ENCODE assay signal across 1 cellular context in the genomic region with DNA sequence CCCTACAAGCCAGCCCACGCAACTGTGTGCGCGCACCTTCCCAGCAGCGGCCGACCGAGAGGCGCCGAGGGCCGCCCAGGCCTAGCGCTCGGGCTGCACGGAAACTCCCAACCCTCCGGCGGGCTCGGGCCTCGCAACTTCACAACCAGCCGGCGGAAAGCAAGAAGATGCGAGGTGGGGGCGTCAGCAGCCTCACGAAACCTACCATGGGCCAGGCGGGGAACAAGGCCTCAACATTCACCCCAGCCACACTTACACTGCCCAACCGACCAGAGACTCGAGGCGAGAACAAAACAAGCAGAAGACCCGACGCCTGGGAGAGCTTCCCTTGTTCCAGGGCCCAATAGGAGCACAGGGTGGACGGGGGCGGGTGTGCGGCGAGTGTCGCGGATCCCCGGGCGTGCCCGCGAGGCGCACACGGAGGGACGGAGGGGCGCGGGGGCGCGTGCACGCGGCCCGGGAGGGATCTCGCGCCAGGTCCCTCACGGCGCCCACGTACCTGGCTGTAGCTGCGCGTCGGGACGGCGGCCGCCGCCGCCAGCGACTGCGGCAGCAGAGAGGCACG.
TF ChIP-seq lines count a peak whose summit lies in the region.

No MANE protein-coding gene starts in this region.

TF ChIP-seq in K562, 482 proteins besides CTCF, POLR2A, EP300 and RAD21 (continued from another document and continues in another):
- TF ChIP-seq MTA3 (IDR thresholded peaks at IDR 0.05; ENCODE audit: borderline replicate concordance) (no peak), SIN3A (IDR thresholded peaks at IDR 0.05; ENCODE audit: borderline replicate concordance in 2 of 2, control insufficient read depth in 1 of 2, low read depth in 2 of 2, low read length in 2 of 2) (no peak; a peak in 2 of 4 replicates), ATF6 (CRISPR knock-in tag; IDR thresholded peaks at IDR 0.05) (no peak), BRD9 (IDR thresholded peaks at IDR 0.05; ENCODE audit: low read depth, partially characterized antibody) (no peak), ZNF197 (CRISPR knock-in tag; IDR thresholded peaks at IDR 0.05; ENCODE audit: low read depth) (no peak), CAMTA2 (CRISPR knock-in tag; conservative IDR thresholded peaks at IDR 0.05) (no peak), FOXJ3 (CRISPR knock-in tag; IDR thresholded peaks at IDR 0.05) (no peak), HIVEP1 (CRISPR knock-in tag; IDR thresholded peaks at IDR 0.05) (no peak), CBX1 (IDR thresholded peaks at IDR 0.05; ENCODE audit: low read depth) (peak; percentile 17; the same call in 1 of the 2 replicates), XRCC4 (IDR thresholded peaks at IDR 0.05; ENCODE audit: extremely low read depth, insufficient read depth, insufficient read length) (no peak), TAF7 (tag; IDR thresholded peaks at IDR 0.05) (no peak), MED1 (CRISPR knock-in tag; IDR thresholded peaks at IDR 0.05; ENCODE audit: borderline replicate concordance) (no peak), ZNF436 (CRISPR knock-in tag; IDR thresholded peaks at IDR 0.05) (no peak), RERE (CRISPR knock-in tag; IDR thresholded peaks at IDR 0.05; ENCODE audit: borderline replicate concordance) (0 out of 2 replicates have a peak, but pooled peaks have one; percentile 62), KAT7 (CRISPR knock-in tag; IDR thresholded peaks at IDR 0.05; ENCODE audit: borderline replicate concordance) (no peak), ZNF324 (CRISPR knock-in tag; IDR thresholded peaks at IDR 0.05) (no peak), HNRNPL (IDR thresholded peaks at IDR 0.05; ENCODE audit: low read depth, low read length) (no peak), SRF (CRISPR knock-in tag; IDR thresholded peaks at IDR 0.05) (no peak), NR1H2 (CRISPR knock-in tag; IDR thresholded peaks at IDR 0.05) (no peak), BCOR (IDR thresholded peaks at IDR 0.05) (no peak), MTA1 (IDR thresholded peaks at IDR 0.05; ENCODE audit: borderline replicate concordance) (no peak), XRCC5 (IDR thresholded peaks at IDR 0.05; ENCODE audit: low read depth, low read length) (0 out of 2 replicates have a peak, but pooled peaks have one; percentile 51), TAF1 (IDR thresholded peaks at IDR 0.05; ENCODE audit: control insufficient read depth, extremely low read depth, insufficient read depth, low read length, severe bottlenecking) (peak; percentile 36), ZNF76 (CRISPR knock-in tag; IDR thresholded peaks at IDR 0.05; ENCODE audit: borderline replicate concordance) (no peak)
- TF ChIP-seq, protein P1, sequence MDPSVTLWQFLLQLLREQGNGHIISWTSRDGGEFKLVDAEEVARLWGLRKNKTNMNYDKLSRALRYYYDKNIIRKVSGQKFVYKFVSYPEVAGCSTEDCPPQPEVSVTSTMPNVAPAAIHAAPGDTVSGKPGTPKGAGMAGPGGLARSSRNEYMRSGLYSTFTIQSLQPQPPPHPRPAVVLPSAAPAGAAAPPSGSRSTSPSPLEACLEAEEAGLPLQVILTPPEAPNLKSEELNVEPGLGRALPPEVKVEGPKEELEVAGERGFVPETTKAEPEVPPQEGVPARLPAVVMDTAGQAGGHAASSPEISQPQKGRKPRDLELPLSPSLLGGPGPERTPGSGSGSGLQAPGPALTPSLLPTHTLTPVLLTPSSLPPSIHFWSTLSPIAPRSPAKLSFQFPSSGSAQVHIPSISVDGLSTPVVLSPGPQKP (CRISPR knock-in tag; IDR thresholded peaks at IDR 0.05): no peak
- TF ChIP-seq, protein P2, sequence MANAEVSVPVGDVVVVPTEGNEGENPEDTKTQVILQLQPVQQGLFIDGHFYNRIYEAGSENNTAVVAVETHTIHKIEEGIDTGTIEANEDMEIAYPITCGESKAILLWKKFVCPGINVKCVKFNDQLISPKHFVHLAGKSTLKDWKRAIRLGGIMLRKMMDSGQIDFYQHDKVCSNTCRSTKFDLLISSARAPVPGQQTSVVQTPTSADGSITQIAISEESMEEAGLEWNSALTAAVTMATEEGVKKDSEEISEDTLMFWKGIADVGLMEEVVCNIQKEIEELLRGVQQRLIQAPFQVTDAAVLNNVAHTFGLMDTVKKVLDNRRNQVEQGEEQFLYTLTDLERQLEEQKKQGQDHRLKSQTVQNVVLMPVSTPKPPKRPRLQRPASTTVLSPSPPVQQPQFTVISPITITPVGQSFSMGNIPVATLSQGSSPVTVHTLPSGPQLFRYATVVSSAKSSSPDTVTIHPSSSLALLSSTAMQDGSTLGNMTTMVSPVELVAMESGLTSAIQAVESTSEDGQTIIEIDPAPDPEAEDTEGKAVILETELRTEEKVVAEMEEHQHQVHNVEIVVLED (CRISPR knock-in tag; IDR thresholded peaks at IDR 0.05): no peak
- TF ChIP-seq, protein P3, sequence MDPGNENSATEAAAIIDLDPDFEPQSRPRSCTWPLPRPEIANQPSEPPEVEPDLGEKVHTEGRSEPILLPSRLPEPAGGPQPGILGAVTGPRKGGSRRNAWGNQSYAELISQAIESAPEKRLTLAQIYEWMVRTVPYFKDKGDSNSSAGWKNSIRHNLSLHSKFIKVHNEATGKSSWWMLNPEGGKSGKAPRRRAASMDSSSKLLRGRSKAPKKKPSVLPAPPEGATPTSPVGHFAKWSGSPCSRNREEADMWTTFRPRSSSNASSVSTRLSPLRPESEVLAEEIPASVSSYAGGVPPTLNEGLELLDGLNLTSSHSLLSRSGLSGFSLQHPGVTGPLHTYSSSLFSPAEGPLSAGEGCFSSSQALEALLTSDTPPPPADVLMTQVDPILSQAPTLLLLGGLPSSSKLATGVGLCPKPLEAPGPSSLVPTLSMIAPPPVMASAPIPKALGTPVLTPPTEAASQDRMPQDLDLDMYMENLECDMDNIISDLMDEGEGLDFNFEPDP (CRISPR knock-in tag; IDR thresholded peaks at IDR 0.05): no peak
- TF ChIP-seq, protein P4, sequence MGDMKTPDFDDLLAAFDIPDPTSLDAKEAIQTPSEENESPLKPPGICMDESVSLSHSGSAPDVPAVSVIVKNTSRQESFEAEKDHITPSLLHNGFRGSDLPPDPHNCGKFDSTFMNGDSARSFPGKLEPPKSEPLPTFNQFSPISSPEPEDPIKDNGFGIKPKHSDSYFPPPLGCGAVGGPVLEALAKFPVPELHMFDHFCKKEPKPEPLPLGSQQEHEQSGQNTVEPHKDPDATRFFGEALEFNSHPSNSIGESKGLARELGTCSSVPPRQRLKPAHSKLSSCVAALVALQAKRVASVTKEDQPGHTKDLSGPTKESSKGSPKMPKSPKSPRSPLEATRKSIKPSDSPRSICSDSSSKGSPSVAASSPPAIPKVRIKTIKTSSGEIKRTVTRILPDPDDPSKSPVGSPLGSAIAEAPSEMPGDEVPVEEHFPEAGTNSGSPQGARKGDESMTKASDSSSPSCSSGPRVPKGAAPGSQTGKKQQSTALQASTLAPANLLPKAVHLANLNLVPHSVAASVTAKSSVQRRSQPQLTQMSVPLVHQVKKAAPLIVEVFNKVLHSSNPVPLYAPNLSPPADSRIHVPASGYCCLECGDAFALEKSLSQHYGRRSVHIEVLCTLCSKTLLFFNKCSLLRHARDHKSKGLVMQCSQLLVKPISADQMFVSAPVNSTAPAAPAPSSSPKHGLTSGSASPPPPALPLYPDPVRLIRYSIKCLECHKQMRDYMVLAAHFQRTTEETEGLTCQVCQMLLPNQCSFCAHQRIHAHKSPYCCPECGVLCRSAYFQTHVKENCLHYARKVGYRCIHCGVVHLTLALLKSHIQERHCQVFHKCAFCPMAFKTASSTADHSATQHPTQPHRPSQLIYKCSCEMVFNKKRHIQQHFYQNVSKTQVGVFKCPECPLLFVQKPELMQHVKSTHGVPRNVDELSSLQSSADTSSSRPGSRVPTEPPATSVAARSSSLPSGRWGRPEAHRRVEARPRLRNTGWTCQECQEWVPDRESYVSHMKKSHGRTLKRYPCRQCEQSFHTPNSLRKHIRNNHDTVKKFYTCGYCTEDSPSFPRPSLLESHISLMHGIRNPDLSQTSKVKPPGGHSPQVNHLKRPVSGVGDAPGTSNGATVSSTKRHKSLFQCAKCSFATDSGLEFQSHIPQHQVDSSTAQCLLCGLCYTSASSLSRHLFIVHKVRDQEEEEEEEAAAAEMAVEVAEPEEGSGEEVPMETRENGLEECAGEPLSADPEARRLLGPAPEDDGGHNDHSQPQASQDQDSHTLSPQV (IDR thresholded peaks at IDR 0.05): no peak
- TF ChIP-seq, protein P5, sequence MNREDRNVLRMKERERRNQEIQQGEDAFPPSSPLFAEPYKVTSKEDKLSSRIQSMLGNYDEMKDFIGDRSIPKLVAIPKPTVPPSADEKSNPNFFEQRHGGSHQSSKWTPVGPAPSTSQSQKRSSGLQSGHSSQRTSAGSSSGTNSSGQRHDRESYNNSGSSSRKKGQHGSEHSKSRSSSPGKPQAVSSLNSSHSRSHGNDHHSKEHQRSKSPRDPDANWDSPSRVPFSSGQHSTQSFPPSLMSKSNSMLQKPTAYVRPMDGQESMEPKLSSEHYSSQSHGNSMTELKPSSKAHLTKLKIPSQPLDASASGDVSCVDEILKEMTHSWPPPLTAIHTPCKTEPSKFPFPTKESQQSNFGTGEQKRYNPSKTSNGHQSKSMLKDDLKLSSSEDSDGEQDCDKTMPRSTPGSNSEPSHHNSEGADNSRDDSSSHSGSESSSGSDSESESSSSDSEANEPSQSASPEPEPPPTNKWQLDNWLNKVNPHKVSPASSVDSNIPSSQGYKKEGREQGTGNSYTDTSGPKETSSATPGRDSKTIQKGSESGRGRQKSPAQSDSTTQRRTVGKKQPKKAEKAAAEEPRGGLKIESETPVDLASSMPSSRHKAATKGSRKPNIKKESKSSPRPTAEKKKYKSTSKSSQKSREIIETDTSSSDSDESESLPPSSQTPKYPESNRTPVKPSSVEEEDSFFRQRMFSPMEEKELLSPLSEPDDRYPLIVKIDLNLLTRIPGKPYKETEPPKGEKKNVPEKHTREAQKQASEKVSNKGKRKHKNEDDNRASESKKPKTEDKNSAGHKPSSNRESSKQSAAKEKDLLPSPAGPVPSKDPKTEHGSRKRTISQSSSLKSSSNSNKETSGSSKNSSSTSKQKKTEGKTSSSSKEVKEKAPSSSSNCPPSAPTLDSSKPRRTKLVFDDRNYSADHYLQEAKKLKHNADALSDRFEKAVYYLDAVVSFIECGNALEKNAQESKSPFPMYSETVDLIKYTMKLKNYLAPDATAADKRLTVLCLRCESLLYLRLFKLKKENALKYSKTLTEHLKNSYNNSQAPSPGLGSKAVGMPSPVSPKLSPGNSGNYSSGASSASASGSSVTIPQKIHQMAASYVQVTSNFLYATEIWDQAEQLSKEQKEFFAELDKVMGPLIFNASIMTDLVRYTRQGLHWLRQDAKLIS (CRISPR knock-in tag; IDR thresholded peaks at IDR 0.05): no peak
